ENCODE assay signal across 19 cellular contexts in the genomic region with DNA sequence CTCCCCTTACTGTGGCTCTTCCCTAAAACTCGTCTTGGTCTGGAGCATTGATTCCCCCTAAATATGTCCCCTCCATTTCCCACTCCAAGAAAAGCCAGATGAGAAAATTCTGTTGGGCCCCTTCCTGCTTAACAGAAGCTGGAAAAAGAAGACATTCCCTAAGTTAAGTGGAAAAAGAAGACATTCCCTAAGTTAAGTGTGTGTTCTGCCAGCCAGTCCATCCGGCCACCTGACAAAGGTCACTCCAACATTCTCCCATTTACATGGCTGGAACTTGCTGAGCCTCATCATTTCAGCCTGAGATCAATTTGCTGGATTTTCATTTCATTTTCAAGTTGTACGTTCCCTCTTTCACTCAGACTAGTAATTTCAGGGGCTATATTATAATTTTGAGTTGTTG. TPM values are rescaled to one million over a fixed set of nuclear protein-coding genes. Genes with fewer than 3 reads are reported as not detected.
DNase-seq lines count a peak whose midpoint lies in the region; ATAC-seq lines count a peak whose summit lies in the region.
"Had no signal": no experiment of that assay in that cellular context is flagged by ENCODE, and none has a peak within 500 bp of the region (broad histone marks: within the 10 kb centered on the region; RNA-seq: fewer than 3 reads in every experiment).

No MANE protein-coding gene starts in this region.

- no peak overlapping the region for H4K91ac ChIP-seq in neuronal stem cell (ENCODE audit: low read depth, low read length, poor library complexity)

- H3K4me3 ChIP-seq in neuronal stem cell (ENCODE audit: low read length in 2 of 2) = no peak overlapping the region
- H3K4me3 ChIP-seq: BLaER1, GM12878, GM23248 had no signal

- WGBS in neuronal stem cell (ENCODE audit: extremely low coverage in 2 of 2, insufficient read length in 2 of 2, insufficient replicate concordance in 1 of 2), 2 donors = no CpG with 5 or more reads among the region's 3 CpGs

- H3K27ac ChIP-seq in neuronal stem cell (replicated peaks; ENCODE audit: low read length) = no peak overlapping the region
- H3K27ac ChIP-seq: BLaER1, GM23248, HL-60 had no signal

- H3K36me3 ChIP-seq in neuronal stem cell (replicated peaks in 1 of 2; ENCODE audit: control insufficient read depth in 2 of 2, insufficient read depth in 2 of 2, low read length in 2 of 2) = no peaks in the 10 kb centered on the region
- H3K36me3 ChIP-seq: BLaER1 had no signal

- no peak overlapping the region for H2BK120ac ChIP-seq in neuronal stem cell (ENCODE audit: low read depth, low read length)

- no peak overlapping the region for H2BK12ac ChIP-seq in neuronal stem cell (ENCODE audit: low read length)

- H3K23ac ChIP-seq in neuronal stem cell (ENCODE audit: low read depth, low read length, poor library complexity) = no peak overlapping the region

- no peak overlapping the region for H4K8ac ChIP-seq in neuronal stem cell (ENCODE audit: low read depth, low read length)

- H2AFZ ChIP-seq in neuronal stem cell (ENCODE audit: low read length) = peak overlapping the region; percentile 40
- H2AFZ ChIP-seq: GM23248 had no signal

- H3K18ac ChIP-seq in neuronal stem cell (ENCODE audit: low read length) = no peak overlapping the region

- no peak overlapping the region for H3K4me2 ChIP-seq in neuronal stem cell (ENCODE audit: insufficient read depth, low read length, poor library complexity, severe bottlenecking)
- H3K4me2 ChIP-seq: BLaER1 had no signal

- H3K4ac ChIP-seq in neuronal stem cell (ENCODE audit: low read length) = no peak overlapping the region

- no peaks in the 10 kb centered on the region for H3K79me1 ChIP-seq in neuronal stem cell (ENCODE audit: low read depth, low read length)

- peaks cover 0 to 6% of the 10 kb centered on the region in 2 donors for H3K4me1 ChIP-seq in neuronal stem cell (ENCODE audit: control insufficient read depth in 2 of 2, insufficient read depth in 1 of 2, low read depth in 1 of 2, low read length in 2 of 2)

- no peaks in the 10 kb centered on the region for H3K9me3 ChIP-seq in neuronal stem cell (replicated peaks in 1 of 2; ENCODE audit: control insufficient read depth in 2 of 2, insufficient read depth in 1 of 2, low read depth in 1 of 2, low read length in 2 of 2)
- H3K9me3 ChIP-seq: BLaER1 had no signal

- H2BK5ac ChIP-seq in neuronal stem cell (ENCODE audit: low read length) = no peak overlapping the region

- H2BK15ac ChIP-seq in neuronal stem cell (ENCODE audit: low read length) = no peak overlapping the region

- no peaks in the 10 kb centered on the region for H3K27me3 ChIP-seq in neuronal stem cell (ENCODE audit: control insufficient read depth in 3 of 3, insufficient read depth in 3 of 3, low read depth in 1 of 3, low read length in 3 of 3)
- H3K27me3 ChIP-seq: BLaER1 had no signal

- H2AK5ac ChIP-seq in neuronal stem cell (ENCODE audit: low read depth, low read length) = no peak overlapping the region

- H3K9ac ChIP-seq in neuronal stem cell (ENCODE audit: low read depth, low read length, poor library complexity) = no peak overlapping the region
- H3K9ac ChIP-seq: BLaER1, GM23248 had no signal

- no peak for ATAC-seq in GM21723 (IDR thresholded peaks at IDR 0.05; ENCODE audit: unreplicated experiment)
- ATAC-seq: GM12878 had no signal

- no peak overlapping the region for H3K14ac ChIP-seq in neuronal stem cell (ENCODE audit: low read length)

- DNase-seq in NCI-H510A treated with DMSO at 0.1 percent for 48 hours (lab: John Stamatoyannopoulos, UW) (peak; percentile 20), NCI-H510A (lab: John Stamatoyannopoulos, UW) (no peak), left kidney (ENCODE audit: low read depth, low spot score) (peak; percentile 36), neuronal stem cell (ENCODE audit: low spot score) (no peak), NCI-H2227 (lab: John Stamatoyannopoulos, UW; ENCODE audit: unreplicated experiment) (no peak), SKM-1 (lab: John Stamatoyannopoulos, UW; ENCODE audit: unreplicated experiment) (no peak)
- DNase-seq: 8988T; CD4-positive, alpha-beta memory T cell; DMS153; DND-41; EL; GM23248; HCEC 1CT; IMR-90 had no signal

RNA-seq across cellular contexts. Expression of a gene that starts 52.0 kb away (rescaled TPM):
- polyA plus RNA-seq in neuronal stem cell (2013, experiment 1 of 2) = 11.8 TPM
- 11.4 TPM for polyA plus RNA-seq in neuronal stem cell (2013, experiment 2 of 2)
- polyA plus RNA-seq: CD14-positive monocyte; CD4-positive, alpha-beta memory T cell; GM12878 had no signal

Comparison
In these comparisons a context has a peak if more than half of its experiments do, and no peak if none do; other contexts are left out.
1. DNase-seq: peak in NCI-H510A treated with DMSO at 0.1 percent for 48 hours (single experiment) and left kidney (single experiment); none in NCI-H510A (single experiment), neuronal stem cell (single experiment), NCI-H2227 (single experiment) and SKM-1 (single experiment).